Comparison of ENCODE assay signal across 9 cellular contexts in genomic region chr5:33379757-33380156, GRCh38.
A peak's percentile ranks its signal among the peaks of the same experiment; 100 is the strongest.
DNase-seq lines count a peak whose midpoint lies in the region; ATAC-seq and TF ChIP-seq lines count a peak whose summit lies in the region.
"Had no signal": no experiment of that assay in that cellular context is flagged by ENCODE, and none has a peak within 500 bp of the region (broad histone marks: within the 10 kb centered on the region; RNA-seq: fewer than 3 reads in every experiment).

No MANE protein-coding gene starts in this region.

- peaks cover 4% of the 10 kb centered on the region for H3K9me3 ChIP-seq in IMR-90 (ENCODE audit: control insufficient read depth, insufficient read depth, low read length)
- H3K9me3 ChIP-seq in adrenal gland (replicated peaks in 1 of 3) = no peaks in the 10 kb centered on the region
- no peaks in the 10 kb centered on the region for H3K9me3 ChIP-seq in liver (ENCODE audit: control insufficient read depth in 4 of 4, low read length in 3 of 4)
- H3K9me3 ChIP-seq in gastrocnemius medialis = no peaks in the 10 kb centered on the region

- H2BK15ac ChIP-seq in IMR-90 (ENCODE audit: low read depth, low read length) = peak overlapping the region; percentile 48; the same call in 1 of the 3 replicates

- in situ Hi-C loops in IMR-90 (cut with MboI; ENCODE audit: low sequenced_read_pairs) = no loop called here
- in situ Hi-C loops in gastrocnemius medialis (cut with MboI; ENCODE audit: low sequenced_read_pairs in 4 of 4) = no loop called here

- intact Hi-C loops in IMR-90 (cut with micrococcal nuclease) (loop anchor here (5.0 kb wide), 1 partner anchor 197 kb away; no protein-coding TSS in a partner anchor), adrenal gland (cut with DNase I) (no loop called here), gastrocnemius medialis (cut with DNase I; ENCODE audit: low total_unique reads) (no loop called here)

- H3K14ac ChIP-seq in IMR-90 (replicated peaks; ENCODE audit: low read depth, low read length) = no peak overlapping the region

- 85% methylated on average over 6 of the region's 10 CpGs; no CpG with 5 or more reads in 1 of the 2 experiments for WGBS in IMR-90 (ENCODE audit: extremely low coverage in 2 of 2, insufficient read length in 1 of 2), 2 experiments
- 71 to 78% (median 73%) methylated on average over 10 of the region's 10 CpGs for WGBS in adrenal gland, 4 donors
- 68% methylated on average over 10 of the region's 10 CpGs for WGBS in liver

- H3K4ac ChIP-seq in IMR-90 (ENCODE audit: low read depth, low read length) = peak overlapping the region; percentile 20; the same call in 1 of the 2 replicates

- H4K5ac ChIP-seq in IMR-90 (ENCODE audit: low read depth, low read length) = peak overlapping the region; percentile 14; the same call in 1 of the 2 replicates

- H4K20me1 ChIP-seq in IMR-90 (ENCODE audit: insufficient read depth, low read length) = no peaks in the 10 kb centered on the region

- H3K56ac ChIP-seq in IMR-90 (ENCODE audit: extremely low read depth, insufficient read depth, low read length) = no peak overlapping the region

- H3K4me1 ChIP-seq in IMR-90 (ENCODE audit: control insufficient read depth, insufficient read depth, low read length) (no peaks in the 10 kb centered on the region), adrenal gland (replicated peaks in 1 of 2) (no peaks in the 10 kb centered on the region), liver (ENCODE audit: control insufficient read depth in 4 of 4, insufficient read depth in 4 of 4, low read length in 3 of 4) (no peaks in the 10 kb centered on the region), gastrocnemius medialis (no peaks in the 10 kb centered on the region)

- H3K27me3 ChIP-seq in IMR-90 (ENCODE audit: control insufficient read depth, insufficient read depth, low read length) (no peaks in the 10 kb centered on the region), adrenal gland (no peaks in the 10 kb centered on the region), liver (ENCODE audit: control insufficient read depth in 4 of 4, insufficient read depth in 4 of 4, low read length in 3 of 4) (no peaks in the 10 kb centered on the region), gastrocnemius medialis (no peaks in the 10 kb centered on the region)

- POLR2A ChIA-PET in IMR-90 (lab: Charles Lee; ENCODE audit: unreplicated experiment) = no interaction called here

- no peak overlapping the region for H2AK9ac ChIP-seq in IMR-90 (replicated peaks; ENCODE audit: low read depth, low read length, poor library complexity)

- H3K4me2 ChIP-seq in IMR-90 (ENCODE audit: low read depth, low read length) = no peak overlapping the region

- peak overlapping the region; percentile 24 for H2AFZ ChIP-seq in IMR-90 (replicated peaks; ENCODE audit: low read length, poor library complexity)

- H3K4me3 ChIP-seq in IMR-90 (ENCODE audit: insufficient read depth, low read depth, low read length) (no peak overlapping the region), adrenal gland (no peak overlapping the region), liver (ENCODE audit: low read depth in 1 of 3, low read length in 3 of 3) (no peak overlapping the region), gastrocnemius medialis (no peak overlapping the region)

- TF ChIP-seq CTCF in IMR-90 (conservative IDR thresholded peaks at IDR 0.05; ENCODE audit: low read depth, low read length) (peak; percentile 57), adrenal gland (IDR thresholded peaks at IDR 0.05) (peak in 5 of 6 experiments; percentile 3 to 56 (median 53)), liver (IDR thresholded peaks at IDR 0.05; ENCODE audit: low read depth, low read length, missing input control) (peak; percentile 23), gastrocnemius medialis (IDR thresholded peaks at IDR 0.05 in 4 of 5, conservative IDR thresholded peaks at IDR 0.05 in 1 of 5) (peak in 2 of 5 experiments; percentile 23 to 32)

- H4K8ac ChIP-seq in IMR-90 (ENCODE audit: low read depth in 2 of 2, low read length in 2 of 2) = no peak overlapping the region; a peak in 1 of 4 replicates

- H3K9ac ChIP-seq in IMR-90 (ENCODE audit: low read depth, low read length) = no peak overlapping the region
- H3K9ac ChIP-seq in liver (ENCODE audit: low read depth in 1 of 2, low read length in 2 of 2) = no peak overlapping the region

- H2BK120ac ChIP-seq in IMR-90 (ENCODE audit: low read depth, low read length) = peak overlapping the region; percentile 10; the same call in 1 of the 2 replicates

- DNase-seq in ELF-1 (ENCODE audit: low read depth, low spot score) (peak; percentile 52), IMR-90 (peak; percentile 47), adrenal gland (peak in 3 of 7 donors; percentile 15 to 24 (median 16)), gastrocnemius medialis (no peak), amniotic stem cell (lab: John Stamatoyannopoulos, UW) (no peak)
- DNase-seq: natural killer cell had no signal

- CTCF ChIA-PET in IMR-90 (lab: Yijun Ruan, JAX) = no interaction called here

- no peak overlapping the region for H2BK5ac ChIP-seq in IMR-90 (ENCODE audit: low read depth, low read length, poor library complexity, severe bottlenecking)

- H3K18ac ChIP-seq in IMR-90 (ENCODE audit: low read depth, low read length) = peak overlapping the region; percentile 1; the same call in 1 of the 2 replicates

- peak; percentile 77 for TF ChIP-seq RAD21 in IMR-90 (IDR thresholded peaks at IDR 0.05; ENCODE audit: low read length)
- peak; percentile 65 to 74 for TF ChIP-seq RAD21 in liver (IDR thresholded peaks at IDR 0.05)

- H3K9me1 ChIP-seq in IMR-90 (ENCODE audit: insufficient read depth, low read length) = no peaks in the 10 kb centered on the region

- TF ChIP-seq POLR2A in IMR-90 (IDR thresholded peaks at IDR 0.05; ENCODE audit: low read depth, low read length) = no peak
- no peak for TF ChIP-seq POLR2A in adrenal gland (IDR thresholded peaks at IDR 0.05)
- no peak for TF ChIP-seq POLR2A in gastrocnemius medialis (IDR thresholded peaks at IDR 0.05)

- H3K23ac ChIP-seq in IMR-90 (ENCODE audit: low read depth, low read length) = no peak overlapping the region

- no peaks in the 10 kb centered on the region for H3K36me3 ChIP-seq in IMR-90 (ENCODE audit: control insufficient read depth, insufficient read depth, low read length)
- H3K36me3 ChIP-seq in adrenal gland (replicated peaks in 1 of 2) = no peaks in the 10 kb centered on the region
- no peaks in the 10 kb centered on the region for H3K36me3 ChIP-seq in liver (ENCODE audit: control insufficient read depth in 4 of 4, insufficient read depth in 3 of 4, low read depth in 1 of 4, low read length in 3 of 4)
- H3K36me3 ChIP-seq in gastrocnemius medialis = no peaks in the 10 kb centered on the region

- H3K27ac ChIP-seq in IMR-90 (ENCODE audit: insufficient read depth, low read length) (no peak overlapping the region), adrenal gland (no peak overlapping the region), liver (ENCODE audit: low read depth in 1 of 2, low read length in 2 of 2) (no peak overlapping the region), gastrocnemius medialis (no peak overlapping the region)

- peak overlapping the region; percentile 44; the same call in 1 of the 2 replicates for H2AK5ac ChIP-seq in IMR-90 (ENCODE audit: low read depth, low read length)

- H4K91ac ChIP-seq in IMR-90 (ENCODE audit: insufficient read depth, low read depth, low read length) = peak overlapping the region; percentile 78; the same call in 1 of the 2 replicates

- BruUV-seq in IMR-90 (replicated peaks; lab: Mats Ljungman, UMichigan) = no TSS peak

- no peaks in the 10 kb centered on the region for H3K79me1 ChIP-seq in IMR-90 (ENCODE audit: low read depth in 1 of 2, low read length in 2 of 2)

- ATAC-seq in IMR-90 (ENCODE audit: low read depth) (no peak), GM21737 (IDR thresholded peaks at IDR 0.05; ENCODE audit: unreplicated experiment) (no peak), gastrocnemius medialis (no peak), HG03469 (IDR thresholded peaks at IDR 0.05; ENCODE audit: unreplicated experiment) (no peak)
- ATAC-seq: natural killer cell had no signal

- H2BK20ac ChIP-seq in IMR-90 (ENCODE audit: low read depth, low read length) = peak overlapping the region; percentile 52; the same call in 1 of the 2 replicates

- dilution Hi-C loops in IMR-90 (cut with HindIII; ENCODE audit: low sequenced_read_pairs, unreplicated experiment) = no loop called here

TF ChIP-seq in IMR-90, 13 proteins besides CTCF, POLR2A, EP300 and RAD21:
- peak; percentile 60 for TF ChIP-seq SMC3 (IDR thresholded peaks at IDR 0.05; ENCODE audit: low read depth, low read length)
- TF ChIP-seq FOS (IDR thresholded peaks at IDR 0.05; ENCODE audit: low read depth, low read length) = no peak
TF ChIP-seq in IMR-90: peak in this region for 1.

TF ChIP-seq in liver, 16 proteins besides CTCF, POLR2A, EP300 and RAD21 (continues in another document):
- TF ChIP-seq EGR1 (IDR thresholded peaks at IDR 0.05; ENCODE audit: low read depth in 2 of 2) (no peak), HNF4A (conservative IDR thresholded peaks at IDR 0.05) (no peak), ZBTB33 (IDR thresholded peaks at IDR 0.05) (no peak), ATF3 (IDR thresholded peaks at IDR 0.05) (no peak), JUND (IDR thresholded peaks at IDR 0.05) (no peak), TAF1 (conservative IDR thresholded peaks at IDR 0.05) (no peak), SP1 (IDR thresholded peaks at IDR 0.05) (no peak), MAX (IDR thresholded peaks at IDR 0.05) (no peak), NR2F2 (IDR thresholded peaks at IDR 0.05) (no peak), FOXA2 (IDR thresholded peaks at IDR 0.05) (no peak), HNF4G (IDR thresholded peaks at IDR 0.05) (no peak)

Comparison
In these comparisons a context has a peak if more than half of its experiments do, and no peak if none do; other contexts are left out.
1. DNase-seq: peak in ELF-1 (single experiment) and IMR-90 (single experiment); none in gastrocnemius medialis (0 of 2) and amniotic stem cell (single experiment).